2 cellular contexts compared by ENCODE assay signal in the genomic region with DNA sequence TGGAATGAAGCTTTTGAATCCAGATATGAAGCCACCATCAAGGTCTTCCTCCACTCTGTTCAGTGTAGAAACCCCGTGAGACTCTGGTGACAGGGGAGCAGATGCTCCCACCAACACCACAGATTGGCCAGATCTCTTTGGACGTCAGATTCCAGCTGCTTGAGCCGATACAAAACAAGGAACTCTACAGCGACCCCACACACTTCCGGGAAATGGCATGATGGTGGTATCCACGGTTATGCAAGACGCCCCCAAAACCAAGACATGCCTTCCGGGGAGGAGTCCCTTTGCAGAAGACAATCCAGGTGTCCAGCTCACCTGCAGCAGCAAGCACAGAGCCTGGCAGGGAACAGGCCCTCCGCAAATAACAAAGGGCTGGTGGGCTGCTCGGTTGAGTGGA.
TF ChIP-seq lines count a peak whose summit lies in the region.

No MANE protein-coding gene starts in this region.

TF ChIP-seq in IMR-90, 13 proteins besides CTCF, POLR2A, EP300 and RAD21:
- TF ChIP-seq MAFK (IDR thresholded peaks at IDR 0.05; ENCODE audit: low read depth, low read length) (no peak), BHLHE40 (IDR thresholded peaks at IDR 0.05; ENCODE audit: low read depth, low read length) (no peak), MXI1 (IDR thresholded peaks at IDR 0.05; ENCODE audit: borderline replicate concordance, low read depth, low read length) (no peak)

TF ChIP-seq in H1, 55 proteins besides CTCF, POLR2A, EP300 and RAD21:
- no peak for TF ChIP-seq RFX5 (IDR thresholded peaks at IDR 0.05; ENCODE audit: borderline replicate concordance, low read depth, low read length)
- no peak for TF ChIP-seq SIRT6 (IDR thresholded peaks at IDR 0.05; ENCODE audit: low read length)
- no peak for TF ChIP-seq CEBPB (IDR thresholded peaks at IDR 0.05; ENCODE audit: low read depth, low read length)
- TF ChIP-seq MAFK (IDR thresholded peaks at IDR 0.05; ENCODE audit: low read depth, low read length), result no peak
